8 cellular contexts compared by ENCODE assay signal in the genomic region with DNA sequence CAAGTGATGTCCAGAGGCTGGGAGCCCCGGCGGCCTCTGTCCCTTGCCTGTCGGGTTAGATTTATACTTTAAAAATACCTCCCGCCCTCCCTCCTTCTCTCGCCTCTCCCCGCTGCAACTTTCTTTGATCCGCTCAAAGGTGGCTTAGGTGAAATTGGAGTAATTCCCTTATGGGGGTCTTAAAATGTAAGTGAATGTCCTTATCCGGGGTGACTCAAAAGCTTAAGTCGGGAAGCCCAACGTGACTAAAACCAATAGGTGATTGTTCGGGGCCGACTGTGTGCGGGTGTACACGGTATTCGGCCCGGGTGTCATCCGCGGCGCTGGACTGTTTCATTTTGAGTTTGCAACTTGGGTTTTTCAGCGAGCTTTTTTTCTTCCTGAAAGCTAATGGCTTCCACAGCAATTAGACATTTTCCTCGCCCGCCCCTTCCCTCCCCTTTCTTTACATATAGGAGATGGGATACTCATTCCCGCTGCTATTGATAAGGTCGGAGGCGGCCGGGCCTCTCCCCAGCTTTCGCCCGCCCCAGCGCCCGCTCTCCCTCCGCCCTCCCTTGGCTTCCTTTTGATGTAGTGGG. TPM values are rescaled to one million over a fixed set of nuclear protein-coding genes. Genes with fewer than 3 reads are reported as not detected.
A peak's percentile ranks its signal among the peaks of the same experiment; 100 is the strongest.
DNase-seq lines count a peak whose midpoint lies in the region; ATAC-seq and TF ChIP-seq lines count a peak whose summit lies in the region.

No MANE protein-coding gene starts in this region.

- CTCF ChIA-PET in CD4-positive, alpha-beta T cell (lab: Charles Lee), result interaction anchor here (0.6 to 3.8 kb wide), 8 partner anchors 24 to 388 kb away, joined by 3 to 14 read pairs (median 4); no protein-coding TSS in a partner anchor

- TF ChIP-seq EP300 in tibial nerve (IDR thresholded peaks at IDR 0.05), result peak in 1 of 2 donors; percentile 73

- no peaks in the 10 kb centered on the region for H3K27me3 ChIP-seq in CD4-positive, alpha-beta T cell (ENCODE audit: control insufficient read depth, insufficient read depth, low read length)
- H3K27me3 ChIP-seq in KMS-11 (ENCODE audit: insufficient read depth, low read depth) (peaks cover 25% of the 10 kb centered on the region; the same call in 1 of the 2 replicates), body of pancreas (peaks cover 0 to 14% of the 10 kb centered on the region in 2 donors), tibial nerve (peaks cover 0 to 74% of the 10 kb centered on the region in 2 donors)

- WGBS in body of pancreas, 2 donors, result 1% methylated on average over 31 of the region's 31 CpGs
- 1% methylated on average over 31 of the region's 31 CpGs for WGBS in tibial nerve, 2 donors

- peaks cover 5% of the 10 kb centered on the region; the same call in 1 of the 2 replicates for H4K20me1 ChIP-seq in KMS-11 (ENCODE audit: insufficient read depth)

- no peak overlapping the region for H3K4me3 ChIP-seq in KMS-11 (IDR thresholded peaks at IDR 0.05; ENCODE audit: insufficient read depth, low read depth, low read length)
- H3K4me3 ChIP-seq in body of pancreas, result peak overlapping the region in 1 of 2 donors; percentile 26
- peak overlapping the region; percentile 38 to 82 (median 72) for H3K4me3 ChIP-seq in tibial nerve

- peak overlapping the region; percentile 90 for H2AFZ ChIP-seq in KMS-11 (ENCODE audit: low read depth)

- intact Hi-C loops in CD4-positive, alpha-beta T cell (cut with DNase I, micrococcal nuclease), result loop anchor here (1.0 to 10.0 kb wide), 2 partner anchors 307 to 398 kb away; a partner anchor contains a TSS
- intact Hi-C loops in body of pancreas (cut with DNase I), result loop anchor here (10.0 kb wide), 1 partner anchor 227 kb away; no protein-coding TSS in a partner anchor

- peak overlapping the region; percentile 82 for H3K27ac ChIP-seq in CD4-positive, alpha-beta T cell (ENCODE audit: low read depth, low read length)
- H3K27ac ChIP-seq in KMS-11, result peak overlapping the region; percentile 72
- H3K27ac ChIP-seq in body of pancreas, result peak overlapping the region in 3 of 4 donors; percentile 1 to 80 (median 47)
- H3K27ac ChIP-seq in tibial nerve, result peak overlapping the region; percentile 67 to 96 (median 94)

- H3K4me1 Mint-ChIP-seq in CD4-positive, alpha-beta T cell (ENCODE audit: low read depth), result peaks cover 41% of the 10 kb centered on the region
- peaks cover 34% of the 10 kb centered on the region for H3K4me1 Mint-ChIP-seq in mesothelial cell of epicardium

- H3K27ac Mint-ChIP-seq in CD4-positive, alpha-beta T cell, result peak overlapping the region; percentile 99
- peak overlapping the region; percentile 97 for H3K27ac Mint-ChIP-seq in mesothelial cell of epicardium

- H3K9ac ChIP-seq in KMS-11, result peak overlapping the region; percentile 73

- peak in 1 of 10 experiments; percentile 43 for DNase-seq in CD4-positive, alpha-beta T cell
- DNase-seq in body of pancreas, result peak in 1 of 4 donors; percentile 28
- no peak for DNase-seq in mesothelial cell of epicardium (ENCODE audit: low spot score in 2 of 2, unreplicated experiment in 2 of 2)
- DNase-seq in tibial nerve (ENCODE audit: low spot score in 2 of 2), result no peak
- DNase-seq in NCI-H1092 (lab: John Stamatoyannopoulos, UW), result no peak
- no peak for DNase-seq in iPS-NIHi7 (ENCODE audit: extremely low spot score)

- peak overlapping the region; percentile 96 for H3K4me3 Mint-ChIP-seq in CD4-positive, alpha-beta T cell
- peak overlapping the region; percentile 91 for H3K4me3 Mint-ChIP-seq in mesothelial cell of epicardium

- H3K36me3 ChIP-seq in KMS-11 (ENCODE audit: insufficient read depth), result peaks cover 11% of the 10 kb centered on the region; the same call in 1 of the 2 replicates
- peaks cover 0 to 2% of the 10 kb centered on the region in 2 donors for H3K36me3 ChIP-seq in body of pancreas (replicated peaks in 1 of 2; ENCODE audit: insufficient read depth in 1 of 2, low read depth in 2 of 2)
- H3K36me3 ChIP-seq in tibial nerve, result no peaks in the 10 kb centered on the region

- peaks cover 29% of the 10 kb centered on the region for H3K79me2 ChIP-seq in KMS-11 (ENCODE audit: insufficient read depth, low read depth)

- no peaks in the 10 kb centered on the region for H3K9me3 ChIP-seq in CD4-positive, alpha-beta T cell (ENCODE audit: control insufficient read depth, low read length)
- H3K9me3 ChIP-seq in body of pancreas (no peaks in the 10 kb centered on the region), tibial nerve (no peaks in the 10 kb centered on the region)

- H3K4me2 ChIP-seq in KMS-11, result peak overlapping the region; percentile 81

- no peak for TF ChIP-seq CTCF in CD4-positive, alpha-beta T cell (IDR thresholded peaks at IDR 0.05)
- TF ChIP-seq CTCF in KMS-11 (conservative IDR thresholded peaks at IDR 0.05; ENCODE audit: low read depth, low read length), result no peak
- TF ChIP-seq CTCF in body of pancreas (IDR thresholded peaks at IDR 0.05), result no peak
- no peak for TF ChIP-seq CTCF in mesothelial cell of epicardium (IDR thresholded peaks at IDR 0.05; ENCODE audit: unreplicated experiment)
- TF ChIP-seq CTCF in tibial nerve (IDR thresholded peaks at IDR 0.05), result no peak

- POLR2A ChIA-PET in CD4-positive, alpha-beta T cell (lab: Charles Lee), result interaction anchor here (0.6 to 10.1 kb wide), 29 partner anchors 12 to 518 kb away, joined by 3 to 113 read pairs (median 5); a partner anchor contains a TSS

- peak in 2 of 3 donors; percentile 40 to 46 for TF ChIP-seq POLR2A in body of pancreas (IDR thresholded peaks at IDR 0.05)
- TF ChIP-seq POLR2A in tibial nerve (IDR thresholded peaks at IDR 0.05), result peak; percentile 61 to 64

- peaks cover 6% of the 10 kb centered on the region for H3K27me3 Mint-ChIP-seq in CD4-positive, alpha-beta T cell
- H3K27me3 Mint-ChIP-seq in mesothelial cell of epicardium (ENCODE audit: low read depth), result peaks cover 26% of the 10 kb centered on the region

- peak; percentile 8 for ATAC-seq in CD4-positive, alpha-beta T cell (ENCODE audit: poor library complexity)
- ATAC-seq in GM19351 (IDR thresholded peaks at IDR 0.05; ENCODE audit: unreplicated experiment) (peak; percentile 21), body of pancreas (no peak)

- H3K9me3 Mint-ChIP-seq in CD4-positive, alpha-beta T cell, result no peaks in the 10 kb centered on the region
- no peaks in the 10 kb centered on the region for H3K9me3 Mint-ChIP-seq in mesothelial cell of epicardium

- peaks cover 59% of the 10 kb centered on the region for H3K36me3 Mint-ChIP-seq in CD4-positive, alpha-beta T cell (ENCODE audit: low read depth)
- H3K36me3 Mint-ChIP-seq in mesothelial cell of epicardium, result no peaks in the 10 kb centered on the region

- peaks cover 19% of the 10 kb centered on the region for H3K4me1 ChIP-seq in KMS-11 (ENCODE audit: low read depth, poor library complexity, severe bottlenecking)
- peaks cover 61% of the 10 kb centered on the region for H3K4me1 ChIP-seq in body of pancreas
- peaks cover 0 to 52% (median 12%) of the 10 kb centered on the region in 4 donors for H3K4me1 ChIP-seq in tibial nerve

RNA-seq across cellular contexts. Expression of a gene that starts 2.0 kb away (rescaled TPM):
- total RNA-seq in CD4-positive, alpha-beta T cell, result 100 to 1,000 TPM; 159 to 163 TPM
- 10 to 100 TPM; 32.2 to 88.7 TPM for total RNA-seq in body of pancreas
- total RNA-seq in mesothelial cell of epicardium, result 393 to 412 TPM (median 404 TPM) in 3 replicates
- 100 to 1,000 TPM in 1 of 4 donors, 10 to 100 TPM in 3; 84.1 to 124 (median 89.7) TPM for total RNA-seq in tibial nerve

RNA-seq across cellular contexts. Expression of a gene that starts 49.5 kb away (rescaled TPM):
- 1 to 10 TPM; 5.3 to 7.1 TPM for total RNA-seq in CD4-positive, alpha-beta T cell
- total RNA-seq in body of pancreas (1 to 10 TPM in 1 of 2 donors, under 1 TPM in 1; 0.33 to 1.6 TPM), mesothelial cell of epicardium (16.7 to 22.1 TPM (median 21.0 TPM) in 3 replicates), tibial nerve (1 to 10 TPM; 1.8 to 4.4 (median 2.5) TPM)
